ENCODE assay signal across 8 cellular contexts in the genomic region with DNA sequence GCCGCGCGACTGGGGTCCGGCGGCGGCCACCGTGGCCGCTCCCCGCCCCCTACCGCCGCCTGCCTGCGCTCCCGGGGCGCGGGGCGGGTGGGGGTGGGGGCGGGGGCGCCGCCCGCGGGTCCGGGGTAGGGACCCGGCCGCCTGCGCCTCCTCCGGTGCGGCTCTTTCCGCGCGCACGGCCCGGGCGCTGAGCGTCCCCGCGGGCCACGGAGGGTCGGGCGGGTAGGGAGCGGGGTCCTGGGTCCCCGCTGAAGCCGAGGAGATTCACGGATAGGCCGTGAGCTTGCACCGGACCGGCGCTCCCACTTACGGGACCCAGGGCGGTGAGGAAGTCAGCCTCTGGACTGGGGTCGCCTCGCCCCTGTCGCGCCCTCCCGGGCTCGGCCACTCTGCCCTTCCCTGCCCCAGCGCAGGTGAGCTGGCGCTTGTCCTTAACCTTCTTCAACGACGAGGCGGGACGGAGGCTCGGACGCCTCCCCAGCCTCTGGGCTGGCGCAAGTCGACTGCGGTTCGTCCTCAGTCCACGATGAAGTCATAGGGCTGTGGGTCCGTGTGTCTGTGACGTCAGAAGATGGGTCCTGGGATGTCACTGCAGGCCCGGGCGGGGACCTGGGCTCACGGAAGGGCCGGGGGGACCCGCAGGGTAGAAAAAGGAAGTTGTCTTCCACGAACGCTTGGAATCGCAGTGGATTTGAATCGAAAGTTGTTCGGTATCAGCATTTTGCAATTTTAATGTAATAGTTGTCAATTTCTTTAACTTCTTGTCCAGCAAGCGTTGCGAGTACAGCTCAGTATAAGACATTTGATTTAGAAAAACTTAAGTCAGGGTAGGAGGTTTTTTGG. TPM values are rescaled to one million over a fixed set of nuclear protein-coding genes. Genes with fewer than 3 reads are reported as not detected.
A peak's percentile ranks its signal among the peaks of the same experiment; 100 is the strongest.
DNase-seq lines count a peak whose midpoint lies in the region; ATAC-seq and TF ChIP-seq lines count a peak whose summit lies in the region.

No MANE protein-coding gene starts in this region.

- no peak for TF ChIP-seq POLR2A in testis (IDR thresholded peaks at IDR 0.05)

- peak; percentile 33 for ATAC-seq in GM21786 (IDR thresholded peaks at IDR 0.05; ENCODE audit: unreplicated experiment)

- DNase-seq in ELR (ENCODE audit: low read depth), result peak; percentile 86
- peak; percentile 71 for DNase-seq in SK-MEL-5 (ENCODE audit: low read depth, low spot score)
- DNase-seq in activated naive CD4-positive, alpha-beta T cell treated with anti-CD3 and anti-CD28 coated beads, Interleukin-2, amount 10 ng/mL, durations not matched to agents 7 days and 5 days, result peak; percentile 77
- peak; percentile 89 for DNase-seq in germinal center (ENCODE audit: low spot score)
- DNase-seq in nucleus accumbens (lab: John Stamatoyannopoulos, UW), result peak in 46 of 56 donors; percentile 2 to 60 (median 22)
- DNase-seq in testis, result peak; percentile 89

- no peaks in the 10 kb centered on the region; the same call in 1 of the 2 replicates for H3K79me2 ChIP-seq in KMS-11 (ENCODE audit: insufficient read depth, low read depth)

- peak overlapping the region; percentile 85 for H3K4me3 Mint-ChIP-seq in activated naive CD4-positive, alpha-beta T cell treated with anti-CD3 and anti-CD28 coated beads, Interleukin-2, amount 10 ng/mL, durations not matched to agents 7 days and 5 days

- peak overlapping the region; percentile 88 for H3K9ac ChIP-seq in KMS-11

- H3K4me1 ChIP-seq in KMS-11 (ENCODE audit: low read depth, poor library complexity, severe bottlenecking), result peaks cover 15% of the 10 kb centered on the region
- peaks cover 30% of the 10 kb centered on the region for H3K4me1 ChIP-seq in testis

- intact Hi-C loops in testis (cut with DNase I; ENCODE audit: low total_unique reads), result no loop called here

- H3K4me1 Mint-ChIP-seq in activated naive CD4-positive, alpha-beta T cell treated with anti-CD3 and anti-CD28 coated beads, Interleukin-2, amount 10 ng/mL, durations not matched to agents 7 days and 5 days, result peaks cover 47% of the 10 kb centered on the region

- no peaks in the 10 kb centered on the region for H4K20me1 ChIP-seq in KMS-11 (ENCODE audit: insufficient read depth)

- in situ Hi-C loops in SK-MEL-5 (cut with HindIII; ENCODE audit: low pct_unique_long_range_greater_than_20kb, low sequenced_read_pairs), result no loop called here

- peaks cover 5% of the 10 kb centered on the region for H3K27me3 Mint-ChIP-seq in activated naive CD4-positive, alpha-beta T cell treated with anti-CD3 and anti-CD28 coated beads, Interleukin-2, amount 10 ng/mL, durations not matched to agents 7 days and 5 days

- peak overlapping the region; percentile 94 for H3K27ac Mint-ChIP-seq in activated naive CD4-positive, alpha-beta T cell treated with anti-CD3 and anti-CD28 coated beads, Interleukin-2, amount 10 ng/mL, durations not matched to agents 7 days and 5 days

- H3K9me3 ChIP-seq in testis, result no peaks in the 10 kb centered on the region

- H3K9me3 Mint-ChIP-seq in activated naive CD4-positive, alpha-beta T cell treated with anti-CD3 and anti-CD28 coated beads, Interleukin-2, amount 10 ng/mL, durations not matched to agents 7 days and 5 days, result no peaks in the 10 kb centered on the region

- H3K27me3 ChIP-seq in KMS-11 (ENCODE audit: insufficient read depth, low read depth), result no peaks in the 10 kb centered on the region
- H3K27me3 ChIP-seq in testis, result no peaks in the 10 kb centered on the region

- H3K4me3 ChIP-seq in KMS-11 (IDR thresholded peaks at IDR 0.05; ENCODE audit: insufficient read depth, low read depth, low read length) (no peak overlapping the region), testis (peak overlapping the region; percentile 98 to 99)

- peak overlapping the region; percentile 67 for H3K27ac ChIP-seq in KMS-11
- peak overlapping the region; percentile 98 for H3K27ac ChIP-seq in testis

- H3K36me3 Mint-ChIP-seq in activated naive CD4-positive, alpha-beta T cell treated with anti-CD3 and anti-CD28 coated beads, Interleukin-2, amount 10 ng/mL, durations not matched to agents 7 days and 5 days, result peaks cover 3% of the 10 kb centered on the region

- peak overlapping the region; percentile 41 for H2AFZ ChIP-seq in KMS-11 (ENCODE audit: low read depth)

- H3K36me3 ChIP-seq in KMS-11 (ENCODE audit: insufficient read depth) (no peaks in the 10 kb centered on the region), testis (ENCODE audit: low read depth, missing control alignments) (no peaks in the 10 kb centered on the region)

- TF ChIP-seq CTCF in KMS-11 (conservative IDR thresholded peaks at IDR 0.05; ENCODE audit: low read depth, low read length), result no peak
- TF ChIP-seq CTCF in testis (IDR thresholded peaks at IDR 0.05), result no peak

- CTCF ChIA-PET in activated naive CD4-positive, alpha-beta T cell treated with anti-CD3 and anti-CD28 coated beads, Interleukin-2, amount 10 ng/mL, durations not matched to agents 7 days and 5 days (lab: Charles Lee), result interaction anchor here (1.0 to 7.2 kb wide), 6 partner anchors 61 to 219 kb away, joined by 4 to 139 read pairs (median 7); no protein-coding TSS in a partner anchor

- WGBS in testis, 2 donors, result 0 to 1% methylated on average over 21 to 44 of the region's 82 CpGs

- peak overlapping the region; percentile 48 for H3K4me2 ChIP-seq in KMS-11

RNA-seq across cellular contexts. Expression of gene FBXO34, which starts 0.6 kb away (rescaled TPM):
- total RNA-seq in SK-MEL-5 (2014; rRNA removed; shearing (Covaris generic)), result 14.2 and 15.6 TPM in 2 replicates
- polyA plus RNA-seq in SK-MEL-5 (2015; cell fraction: cytosol; rRNA removed), result 10.0 and 14.9 TPM in 2 replicates
- 9.1 and 10.7 TPM in 2 replicates for polyA plus RNA-seq in SK-MEL-5 (2015; cell fraction: nucleus; rRNA removed)
- total RNA-seq in testis, result 10 to 100 TPM; 84.4 to 91.7 TPM
- 62.1 TPM for polyA plus RNA-seq in testis (ENCODE audit: insufficient read depth, low read depth, low replicate concordance)

Comparison
In these comparisons a context has a peak if more than half of its experiments do, and no peak if none do; other contexts are left out.
1. DNase-seq: peak in every context shown above with its lines; median percentile 89 in germinal center; 89 in testis; 86 in ELR; 77 in activated naive CD4-positive, alpha-beta T cell treated with anti-CD3 and anti-CD28 coated beads, Interleukin-2, amount 10 ng/mL, durations not matched to agents 7 days and 5 days; 71 in SK-MEL-5; 22 in nucleus accumbens.